In genomic region chr2:28484835-28485234, GRCh38 we compare ENCODE assay signal across 18 cellular contexts. TPM values are rescaled to one million over a fixed set of nuclear protein-coding genes. Genes with fewer than 3 reads are reported as not detected.
DNase-seq lines count a peak whose midpoint lies in the region; ATAC-seq, FAIRE-seq and TF ChIP-seq lines count a peak whose summit lies in the region.
"Had no signal": no experiment of that assay in that cellular context is flagged by ENCODE, and none has a peak within 500 bp of the region (broad histone marks: within the 10 kb centered on the region; RNA-seq: fewer than 3 reads in every experiment).

No MANE protein-coding gene starts in this region.

- H3K27me3 ChIP-seq in BLaER1 treated with 17β-estradiol and CSF1 and Interleukin-3, amounts not matched to agents 10 nM and 100 nM = no peaks in the 10 kb centered on the region

- H3K27me3 Mint-ChIP-seq in activated CD4-positive, alpha-beta memory T cell treated with anti-CD3 and anti-CD28 coated beads, Interleukin-2, amount 10 ng/mL, durations not matched to agents 7 days and 5 days = peaks cover 3% of the 10 kb centered on the region
- H3K27me3 Mint-ChIP-seq: CD4-positive, alpha-beta T cell had no signal

- H3K27ac Mint-ChIP-seq in activated CD4-positive, alpha-beta memory T cell treated with anti-CD3 and anti-CD28 coated beads, Interleukin-2, amount 10 ng/mL, durations not matched to agents 7 days and 5 days = no peak overlapping the region
- H3K27ac Mint-ChIP-seq: CD4-positive, alpha-beta T cell; GM23338; H9; IgD-negative memory B cell had no signal

- no peak overlapping the region for H2AFZ ChIP-seq in OCI-LY7 (ENCODE audit: low read length)
- H2AFZ ChIP-seq: GM23338 had no signal

- intact Hi-C loops in OCI-LY7 (cut with micrococcal nuclease; ENCODE audit: unreplicated experiment) = no loop called here

- H3K9me2 ChIP-seq in OCI-LY7 (ENCODE audit: insufficient read depth, low read length) = no peaks in the 10 kb centered on the region

- H3K4me1 Mint-ChIP-seq in activated CD4-positive, alpha-beta memory T cell treated with anti-CD3 and anti-CD28 coated beads, Interleukin-2, amount 10 ng/mL, durations not matched to agents 7 days and 5 days = no peaks in the 10 kb centered on the region
- H3K4me1 Mint-ChIP-seq: IgD-negative memory B cell had no signal

- H3K9me3 ChIP-seq in BLaER1 treated with 17β-estradiol and CSF1 and Interleukin-3, amounts not matched to agents 10 nM and 100 nM (replicated peaks in 1 of 11) = peaks cover 0 to 31% (median 3%) of the 10 kb centered on the region in 11 experiments; a peak in 9 of 22 replicates
- H3K9me3 ChIP-seq in OCI-LY7 (ENCODE audit: low read length) = no peaks in the 10 kb centered on the region

- peak overlapping the region in 7 of 11 experiments; percentile 4 to 42 (median 16); a peak in 11 of 22 replicates for H3K4me2 ChIP-seq in BLaER1 treated with 17β-estradiol and CSF1 and Interleukin-3, amounts not matched to agents 10 nM and 100 nM
- H3K4me2 ChIP-seq in OCI-LY7 (ENCODE audit: low read length) = no peak overlapping the region
- H3K4me2 ChIP-seq: GM23338 had no signal

- TF ChIP-seq POLR2A in H54 (IDR thresholded peaks at IDR 0.05; ENCODE audit: low read depth, low read length) = no peak

- TF ChIP-seq CTCF in OCI-LY7 (conservative IDR thresholded peaks at IDR 0.05; ENCODE audit: low read length) = no peak

- H3K27ac ChIP-seq in BLaER1 treated with 17β-estradiol and CSF1 and Interleukin-3, amounts not matched to agents 10 nM and 100 nM = no peak overlapping the region
- H3K27ac ChIP-seq in OCI-LY7 (ENCODE audit: low read depth, low read length, poor library complexity, severe bottlenecking) = no peak overlapping the region

- H3K9ac ChIP-seq in BLaER1 treated with 17β-estradiol and CSF1 and Interleukin-3, amounts not matched to agents 10 nM and 100 nM = no peak overlapping the region

- no peaks in the 10 kb centered on the region for H4K20me1 ChIP-seq in BLaER1 treated with 17β-estradiol and CSF1 and Interleukin-3, amounts not matched to agents 10 nM and 100 nM
- H4K20me1 ChIP-seq in OCI-LY7 (ENCODE audit: insufficient read depth, low read length) = no peaks in the 10 kb centered on the region

- CTCF ChIA-PET in OCI-LY7 (lab: Charles Lee; ENCODE audit: unreplicated experiment) = no interaction called here
- CTCF ChIA-PET in activated CD4-positive, alpha-beta memory T cell treated with anti-CD3 and anti-CD28 coated beads, Interleukin-2, amount 10 ng/mL, durations not matched to agents 7 days and 5 days (lab: Charles Lee) = no interaction called here

- BruUV-seq in OCI-LY7 (replicated peaks; lab: Mats Ljungman, UMichigan) = no TSS peak

- DNase-seq in OCI-LY7 (ENCODE audit: low spot score) = peak; percentile 5
- no peak for DNase-seq in NCI-H2107 treated with DMSO at 0.1 percent for 48 hours (lab: John Stamatoyannopoulos, UW; ENCODE audit: unreplicated experiment)
- no peak for DNase-seq in H54 (ENCODE audit: insufficient read length, low spot score)
- no peak for DNase-seq in activated CD4-positive, alpha-beta memory T cell treated with anti-CD3 and anti-CD28 coated beads, Interleukin-2, amount 10 ng/mL, durations not matched to agents 7 days and 5 days
- DNase-seq in GM19240 (ENCODE audit: insufficient read length, low spot score) = no peak
- DNase-seq: 8988T; AML-193; C1 segment of cervical spinal cord; Calu3; CD4-positive, alpha-beta T cell; DMS79; H9; KG1 had no signal

- FAIRE-seq in H54 (lab: Jason Lieb, UNC) = no peak

- H3K36me3 ChIP-seq in BLaER1 treated with 17β-estradiol and CSF1 and Interleukin-3, amounts not matched to agents 10 nM and 100 nM = no peaks in the 10 kb centered on the region
- no peaks in the 10 kb centered on the region for H3K36me3 ChIP-seq in OCI-LY7 (ENCODE audit: insufficient read depth, low read length)

- ATAC-seq in GM19463 (IDR thresholded peaks at IDR 0.05; ENCODE audit: unreplicated experiment) (peak; percentile 57), HG02870 (IDR thresholded peaks at IDR 0.05; ENCODE audit: unreplicated experiment) (peak; percentile 55)
- ATAC-seq: GM23338 had no signal

- H3K79me2 ChIP-seq in OCI-LY7 (ENCODE audit: insufficient read depth, low read depth, low read length) = no peaks in the 10 kb centered on the region

- H3K9me3 Mint-ChIP-seq in activated CD4-positive, alpha-beta memory T cell treated with anti-CD3 and anti-CD28 coated beads, Interleukin-2, amount 10 ng/mL, durations not matched to agents 7 days and 5 days = peaks cover 14% of the 10 kb centered on the region
- H3K9me3 Mint-ChIP-seq: CD4-positive, alpha-beta T cell; GM23338; H9 had no signal

- no peak overlapping the region for H3K4me3 ChIP-seq in BLaER1 treated with 17β-estradiol and CSF1 and Interleukin-3, amounts not matched to agents 10 nM and 100 nM
- H3K4me3 ChIP-seq in OCI-LY7 (ENCODE audit: low read depth, low read length, poor library complexity, severe bottlenecking) = no peak overlapping the region
- H3K4me3 ChIP-seq: GM23338 had no signal

- H3K4me1 ChIP-seq in BLaER1 treated with 17β-estradiol and CSF1 and Interleukin-3, amounts not matched to agents 10 nM and 100 nM = peaks cover 0 to 10% (median 6%) of the 10 kb centered on the region in 10 experiments; a peak in 11 of 20 replicates
- H3K4me1 ChIP-seq in OCI-LY7 (ENCODE audit: insufficient read depth, low read length, poor library complexity, severe bottlenecking) = peaks cover 6% of the 10 kb centered on the region

- POLR2A ChIA-PET in OCI-LY7 (lab: Charles Lee) = interaction anchor here (0.6 to 0.7 kb wide), 2 partner anchors 771 to 935 kb away, joined by 3 to 6 read pairs; no protein-coding TSS in a partner anchor
- POLR2A ChIA-PET in activated CD4-positive, alpha-beta memory T cell treated with anti-CD3 and anti-CD28 coated beads, Interleukin-2, amount 10 ng/mL, durations not matched to agents 7 days and 5 days (lab: Charles Lee) = no interaction called here

- no peaks in the 10 kb centered on the region for H3K36me3 Mint-ChIP-seq in activated CD4-positive, alpha-beta memory T cell treated with anti-CD3 and anti-CD28 coated beads, Interleukin-2, amount 10 ng/mL, durations not matched to agents 7 days and 5 days (ENCODE audit: low read depth)
- H3K36me3 Mint-ChIP-seq: IgD-negative memory B cell had no signal

- H3K4me3 Mint-ChIP-seq in activated CD4-positive, alpha-beta memory T cell treated with anti-CD3 and anti-CD28 coated beads, Interleukin-2, amount 10 ng/mL, durations not matched to agents 7 days and 5 days = no peak overlapping the region
- H3K4me3 Mint-ChIP-seq: CD4-positive, alpha-beta T cell; GM23338; H9; IgD-negative memory B cell had no signal

RNA-seq across cellular contexts. Expression of gene PLB1, which starts 11.0 kb away (rescaled TPM):
- total RNA-seq in OCI-LY7 (2014; rRNA removed; shearing (Covaris generic)) = not detected in 2 replicates
- not detected in 2 replicates for total RNA-seq in OCI-LY7 (2022)
- total RNA-seq in activated CD4-positive, alpha-beta memory T cell treated with anti-CD3 and anti-CD28 coated beads, Interleukin-2, amount 10 ng/mL, durations not matched to agents 7 days and 5 days = 1 to 10 TPM; 1.1 to 1.2 TPM
- total RNA-seq: H9 had no signal
